ENCODE assay signal across 24 cellular contexts in genomic region chr12:42932937-42933336, GRCh38.
"Had no signal": no experiment of that assay in that cellular context is flagged by ENCODE, and none has a peak within 500 bp of the region (broad histone marks: within the 10 kb centered on the region; RNA-seq: fewer than 3 reads in every experiment).

No MANE protein-coding gene starts in this region.

- H3K27me3 Mint-ChIP-seq: activated CD4-positive, alpha-beta memory T cell treated with anti-CD3 and anti-CD28 coated beads, Interleukin-2, amount 10 ng/mL, durations not matched to agents 7 days and 5 days; activated CD4-positive, alpha-beta T cell treated with anti-CD3 and anti-CD28 coated beads for 36 hours; activated naive CD4-positive, alpha-beta T cell treated with anti-CD3 and anti-CD28 coated beads, Interleukin-2, amount 10 ng/mL, durations not matched to agents 7 days and 5 days; activated naive CD8-positive, alpha-beta T cell treated with anti-CD3 and anti-CD28 coated beads for 36 hours had no signal

- H3K27ac ChIP-seq: brain microvascular endothelial cell, cardiac muscle cell, WERI-Rb-1 had no signal

- H3K36me3 ChIP-seq: brain microvascular endothelial cell, cardiac muscle cell, WERI-Rb-1 had no signal

- H3K27me3 ChIP-seq: brain microvascular endothelial cell, cardiac muscle cell had no signal

- H3K4me3 ChIP-seq: cardiac muscle cell, K562 had no signal

- H3K9me3 ChIP-seq: SK-N-SH had no signal

- H3K27ac Mint-ChIP-seq: activated CD4-positive, alpha-beta memory T cell treated with anti-CD3 and anti-CD28 coated beads, Interleukin-2, amount 10 ng/mL, durations not matched to agents 7 days and 5 days; activated CD4-positive, alpha-beta T cell treated with anti-CD3 and anti-CD28 coated beads for 36 hours; activated naive CD4-positive, alpha-beta T cell treated with anti-CD3 and anti-CD28 coated beads, Interleukin-2, amount 10 ng/mL, durations not matched to agents 7 days and 5 days; activated naive CD8-positive, alpha-beta T cell treated with anti-CD3 and anti-CD28 coated beads for 36 hours; activated T-cell treated with anti-CD3 and anti-CD28 coated beads, Interleukin-2, amount 50 U/mL, for 72 hours; activated T-helper 2 cell treated with anti-CD3 and anti-CD28 coated beads, Interferon-gamma antibody, Interleukin-2, Interleukin-4, amounts not matched to agents 10 μg/mL and 5 μg/mL and 100 μg/mL, durations not matched to agents 14 hours and 24 hours and 36 hours had no signal

- ATAC-seq: activated CD4-positive, alpha-beta T cell treated with anti-CD3 and anti-CD28 coated beads for 36 hours; activated T-cell treated with anti-CD3 and anti-CD28 coated beads, Interleukin-2, amount 50 U/mL, for 72 hours; K562 had no signal

- H3K9me3 Mint-ChIP-seq: activated naive CD4-positive, alpha-beta T cell treated with anti-CD3 and anti-CD28 coated beads, Interleukin-2, amount 10 ng/mL, durations not matched to agents 7 days and 5 days had no signal

- DNase-seq: activated CD4-positive, alpha-beta memory T cell treated with anti-CD3 and anti-CD28 coated beads, Interleukin-2, amount 10 ng/mL, durations not matched to agents 7 days and 5 days; activated CD4-positive, alpha-beta T cell treated with anti-CD3 and anti-CD28 coated beads for 36 hours; activated CD4-positive, alpha-beta T cell treated with anti-CD3 and anti-CD28 coated beads, Interleukin-2, amount 50 U/mL, for 1 hour; activated gamma-delta T cell treated with Interleukin-2 at 50 U/mL for 16 hours; activated naive CD4-positive, alpha-beta T cell treated with anti-CD3 and anti-CD28 coated beads, Interleukin-2, amount 10 ng/mL, durations not matched to agents 7 days and 5 days; activated naive CD8-positive, alpha-beta T cell treated with anti-CD3 and anti-CD28 coated beads for 36 hours; activated T-cell treated with anti-CD3 and anti-CD28 coated beads for 4 hours; activated T-cell treated with anti-CD3 and anti-CD28 coated beads, Interleukin-2, amount 50 U/mL, for 72 hours; brain microvascular endothelial cell; Karpas-422; MM.1S; NCI-H1930; NCI-H2171; NCI-H2227 treated with DMSO at 0.1 percent for 48 hours; NCI-H446 treated with DMSO at 0.1 percent for 48 hours; NCI-H524 treated with DMSO at 0.1 percent for 48 hours; NCI-H82; SIG-M5; SK-N-SH; T-helper 1 cell; WERI-Rb-1 had no signal

- H3K36me3 Mint-ChIP-seq: activated naive CD4-positive, alpha-beta T cell treated with anti-CD3 and anti-CD28 coated beads, Interleukin-2, amount 10 ng/mL, durations not matched to agents 7 days and 5 days; activated naive CD8-positive, alpha-beta T cell treated with anti-CD3 and anti-CD28 coated beads for 36 hours had no signal

- H3K4me3 Mint-ChIP-seq: activated CD4-positive, alpha-beta memory T cell treated with anti-CD3 and anti-CD28 coated beads, Interleukin-2, amount 10 ng/mL, durations not matched to agents 7 days and 5 days; activated CD4-positive, alpha-beta T cell treated with anti-CD3 and anti-CD28 coated beads for 36 hours; activated naive CD4-positive, alpha-beta T cell treated with anti-CD3 and anti-CD28 coated beads, Interleukin-2, amount 10 ng/mL, durations not matched to agents 7 days and 5 days; activated naive CD8-positive, alpha-beta T cell treated with anti-CD3 and anti-CD28 coated beads for 36 hours; activated T-cell treated with anti-CD3 and anti-CD28 coated beads, Interleukin-2, amount 50 U/mL, for 72 hours had no signal

- H3K4me1 Mint-ChIP-seq: activated CD4-positive, alpha-beta memory T cell treated with anti-CD3 and anti-CD28 coated beads, Interleukin-2, amount 10 ng/mL, durations not matched to agents 7 days and 5 days; activated CD4-positive, alpha-beta T cell treated with anti-CD3 and anti-CD28 coated beads for 36 hours; activated naive CD4-positive, alpha-beta T cell treated with anti-CD3 and anti-CD28 coated beads, Interleukin-2, amount 10 ng/mL, durations not matched to agents 7 days and 5 days; activated naive CD8-positive, alpha-beta T cell treated with anti-CD3 and anti-CD28 coated beads for 36 hours had no signal
